Comparison of ENCODE assay signal across 1 cellular context in genomic region chr2:12162269-12163247, GRCh38.
TF ChIP-seq lines count a peak whose summit lies in the region.

No MANE protein-coding gene starts in this region.

TF ChIP-seq in HepG2, 621 proteins besides CTCF, POLR2A, EP300 and RAD21 (continued from another document):
- TF ChIP-seq PAXIP1 (CRISPR knock-in tag; conservative IDR thresholded peaks at IDR 0.05) = no peak
- TF ChIP-seq PLRG1 (conservative IDR thresholded peaks at IDR 0.05) = peak; percentile 44; the same call in 1 of the 2 replicates
- peak; percentile 23; the same call in 1 of the 2 replicates for TF ChIP-seq ATF7 (IDR thresholded peaks at IDR 0.05)
- no peak for TF ChIP-seq ATF7 (CRISPR knock-in tag; IDR thresholded peaks at IDR 0.05)
- peak; percentile 53 to 70; a peak in 3 of 4 replicates for TF ChIP-seq MAFK (conservative IDR thresholded peaks at IDR 0.05 in 1 of 2, IDR thresholded peaks at IDR 0.05 in 1 of 2; ENCODE audit: low read length in 2 of 2)
- peak; percentile 8; the same call in 1 of the 2 replicates for TF ChIP-seq CREB1 (IDR thresholded peaks at IDR 0.05)
- TF ChIP-seq CREB1 (CRISPR knock-in tag; IDR thresholded peaks at IDR 0.05) = no peak
- TF ChIP-seq NCOA2 (CRISPR knock-in tag; IDR thresholded peaks at IDR 0.05) = no peak
- no peak for TF ChIP-seq ZFP62 (CRISPR knock-in tag; IDR thresholded peaks at IDR 0.05)
- TF ChIP-seq ZNF768 (CRISPR knock-in tag; IDR thresholded peaks at IDR 0.05) = no peak
- no peak for TF ChIP-seq PRDM4 (CRISPR knock-in tag; IDR thresholded peaks at IDR 0.05; ENCODE audit: borderline replicate concordance)
- no peak for TF ChIP-seq KDM3A (CRISPR knock-in tag; IDR thresholded peaks at IDR 0.05; ENCODE audit: low read depth)
- TF ChIP-seq MAFF (IDR thresholded peaks at IDR 0.05; ENCODE audit: low read depth, low read length) = peak; percentile 74
- TF ChIP-seq NBN (conservative IDR thresholded peaks at IDR 0.05) = peak; percentile 95
- peak; percentile 30; the same call in 1 of the 2 replicates for TF ChIP-seq LCORL (IDR thresholded peaks at IDR 0.05)
- TF ChIP-seq LCORL (CRISPR knock-in tag; IDR thresholded peaks at IDR 0.05) = no peak
- no peak for TF ChIP-seq MEIS1 (CRISPR knock-in tag; IDR thresholded peaks at IDR 0.05; ENCODE audit: borderline replicate concordance)
- TF ChIP-seq SOX6 (IDR thresholded peaks at IDR 0.05) = 0 out of 2 replicates have a peak, but pooled peaks have one; percentile 42
- no peak for TF ChIP-seq SOX6 (CRISPR knock-in tag; IDR thresholded peaks at IDR 0.05)
